Comparison of ENCODE assay signal across 7 cellular contexts in the genomic region with DNA sequence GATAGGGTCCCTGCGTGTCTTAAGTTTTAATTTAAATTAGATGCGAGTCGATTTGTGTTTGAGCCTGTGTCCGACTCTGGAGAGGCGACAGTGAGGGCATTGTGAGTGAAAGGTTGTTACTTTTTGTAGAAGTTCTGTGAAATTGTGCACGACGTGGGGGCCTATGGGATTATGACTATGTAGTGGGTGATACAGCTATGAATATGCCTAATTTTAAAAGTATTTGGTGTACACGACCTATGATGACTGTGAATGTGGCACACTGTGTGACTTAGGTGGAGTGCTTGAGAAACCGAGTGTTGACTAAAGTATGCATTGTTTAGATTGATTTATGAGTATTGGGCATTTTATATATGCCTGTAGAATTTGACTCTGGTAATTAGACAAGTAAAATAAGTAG. TPM values are rescaled to one million over a fixed set of nuclear protein-coding genes. Genes with fewer than 3 reads are reported as not detected.
DNase-seq lines count a peak whose midpoint lies in the region; ATAC-seq and TF ChIP-seq lines count a peak whose summit lies in the region.

No MANE protein-coding gene starts in this region.

- no peaks in the 10 kb centered on the region for H3K27me3 Mint-ChIP-seq in activated B cell treated with CpG ODN at 0.5 μM for 24 hours
- no peaks in the 10 kb centered on the region for H3K27me3 Mint-ChIP-seq in stimulated activated memory B cell treated with anti-CD40 and anti-IgM and Interleukin-4, amounts not matched to agents 10 μg/mL and 1 μg/mL and 100 μg/mL, for 72 hours

- POLR2A ChIA-PET in activated B cell treated with CpG ODN at 0.5 μM for 24 hours (lab: Charles Lee) = interaction anchor here (0.6 to 1.2 kb wide), 4 partner anchors 83 to 480 kb away, joined by 3 to 7 read pairs (median 4); a partner anchor contains a TSS

- H3K4me3 ChIP-seq in HAP-1 (peak overlapping the region; percentile 87), iPS DF 6.9 (ENCODE audit: low read length) (peak overlapping the region; percentile 54)

- H3K9me3 Mint-ChIP-seq in activated B cell treated with CpG ODN at 0.5 μM for 24 hours = peaks cover 8% of the 10 kb centered on the region
- H3K9me3 Mint-ChIP-seq in stimulated activated memory B cell treated with anti-CD40 and anti-IgM and Interleukin-4, amounts not matched to agents 10 μg/mL and 1 μg/mL and 100 μg/mL, for 72 hours = peaks cover 3% of the 10 kb centered on the region

- H3K36me3 ChIP-seq in HAP-1 (replicated peaks) = peaks cover 39% of the 10 kb centered on the region
- H3K36me3 ChIP-seq in iPS DF 6.9 (ENCODE audit: control insufficient read depth, insufficient read depth, low read length) = peaks cover 6% of the 10 kb centered on the region

- WGBS in iPS DF 6.9 (ENCODE audit: insufficient coverage, insufficient read length) = 100% methylated on average over 1 of the region's 9 CpGs

- no peaks in the 10 kb centered on the region for H3K27me3 ChIP-seq in HAP-1 (ENCODE audit: low read depth)
- no peaks in the 10 kb centered on the region for H3K27me3 ChIP-seq in iPS DF 6.9 (ENCODE audit: control insufficient read depth, insufficient read depth, low read length)

- no peak for ATAC-seq in activated B cell treated with CpG ODN at 0.5 μM for 24 hours (ENCODE audit: low read depth)
- no peak for ATAC-seq in stimulated activated memory B cell treated with anti-CD40 and anti-IgM and Interleukin-4, amounts not matched to agents 10 μg/mL and 1 μg/mL and 100 μg/mL, for 72 hours
- no peak for ATAC-seq in GM18870 (IDR thresholded peaks at IDR 0.05; ENCODE audit: unreplicated experiment)

- H3K27ac ChIP-seq in iPS DF 6.9 (ENCODE audit: low read length) = no peak overlapping the region

- H3K4me3 Mint-ChIP-seq in activated B cell treated with CpG ODN at 0.5 μM for 24 hours = peak overlapping the region; percentile 98
- H3K4me3 Mint-ChIP-seq in stimulated activated memory B cell treated with anti-CD40 and anti-IgM and Interleukin-4, amounts not matched to agents 10 μg/mL and 1 μg/mL and 100 μg/mL, for 72 hours = peak overlapping the region; percentile 96

- intact Hi-C loops in activated B cell treated with CpG ODN at 0.5 μM for 24 hours (cut with micrococcal nuclease) = loop anchor here (5.0 to 10.0 kb wide), 2 partner anchors 164 to 527 kb away; a partner anchor contains a TSS

- H3K9me3 ChIP-seq in HAP-1 = peaks cover 2% of the 10 kb centered on the region; the same call in 1 of the 2 replicates
- no peaks in the 10 kb centered on the region for H3K9me3 ChIP-seq in iPS DF 6.9 (ENCODE audit: control insufficient read depth, insufficient read depth, low read length)

- CTCF ChIA-PET in activated B cell treated with CpG ODN at 0.5 μM for 24 hours (lab: Charles Lee) = no interaction called here

- in situ Hi-C loops in HAP-1 (cut with MboI; ENCODE audit: low sequenced_read_pairs) = no loop called here

- H3K4me1 ChIP-seq in HAP-1 (peaks cover 4% of the 10 kb centered on the region; the same call in 1 of the 2 replicates), iPS DF 6.9 (ENCODE audit: control insufficient read depth, insufficient read depth, low read length) (no peaks in the 10 kb centered on the region)

- H3K36me3 Mint-ChIP-seq in activated B cell treated with CpG ODN at 0.5 μM for 24 hours (ENCODE audit: low read depth) = peaks cover 61% of the 10 kb centered on the region
- H3K36me3 Mint-ChIP-seq in stimulated activated memory B cell treated with anti-CD40 and anti-IgM and Interleukin-4, amounts not matched to agents 10 μg/mL and 1 μg/mL and 100 μg/mL, for 72 hours = peaks cover 63% of the 10 kb centered on the region

- H3K4me1 Mint-ChIP-seq in activated B cell treated with CpG ODN at 0.5 μM for 24 hours = peaks cover 34% of the 10 kb centered on the region
- H3K4me1 Mint-ChIP-seq in stimulated activated memory B cell treated with anti-CD40 and anti-IgM and Interleukin-4, amounts not matched to agents 10 μg/mL and 1 μg/mL and 100 μg/mL, for 72 hours = peaks cover 36% of the 10 kb centered on the region

- TF ChIP-seq CTCF in activated B cell treated with CpG ODN at 0.5 μM for 24 hours (IDR thresholded peaks at IDR 0.05) = no peak

- DNase-seq in HAP-1 (ENCODE audit: low spot score in 2 of 2) (no peak), activated B cell treated with CpG ODN at 0.5 μM for 24 hours (no peak), iPS DF 6.9 (ENCODE audit: low read depth, low spot score) (no peak), amygdala (lab: John Stamatoyannopoulos, UW) (no peak), DMS53 (lab: John Stamatoyannopoulos, UW) (no peak)

- peak overlapping the region; percentile 89 for H3K27ac Mint-ChIP-seq in activated B cell treated with CpG ODN at 0.5 μM for 24 hours
- peak overlapping the region; percentile 87 for H3K27ac Mint-ChIP-seq in stimulated activated memory B cell treated with anti-CD40 and anti-IgM and Interleukin-4, amounts not matched to agents 10 μg/mL and 1 μg/mL and 100 μg/mL, for 72 hours

RNA-seq across cellular contexts. Expression of a gene that starts 0.6 kb away (rescaled TPM):
- 13.3 and 15.0 TPM in 2 replicates for total RNA-seq in activated B cell treated with CpG ODN at 0.5 μM for 24 hours

RNA-seq across cellular contexts. Expression of a gene that starts 21.4 kb away (rescaled TPM):
- total RNA-seq in activated B cell treated with CpG ODN at 0.5 μM for 24 hours = 14.8 and 16.2 TPM in 2 replicates
